In the genomic region with DNA sequence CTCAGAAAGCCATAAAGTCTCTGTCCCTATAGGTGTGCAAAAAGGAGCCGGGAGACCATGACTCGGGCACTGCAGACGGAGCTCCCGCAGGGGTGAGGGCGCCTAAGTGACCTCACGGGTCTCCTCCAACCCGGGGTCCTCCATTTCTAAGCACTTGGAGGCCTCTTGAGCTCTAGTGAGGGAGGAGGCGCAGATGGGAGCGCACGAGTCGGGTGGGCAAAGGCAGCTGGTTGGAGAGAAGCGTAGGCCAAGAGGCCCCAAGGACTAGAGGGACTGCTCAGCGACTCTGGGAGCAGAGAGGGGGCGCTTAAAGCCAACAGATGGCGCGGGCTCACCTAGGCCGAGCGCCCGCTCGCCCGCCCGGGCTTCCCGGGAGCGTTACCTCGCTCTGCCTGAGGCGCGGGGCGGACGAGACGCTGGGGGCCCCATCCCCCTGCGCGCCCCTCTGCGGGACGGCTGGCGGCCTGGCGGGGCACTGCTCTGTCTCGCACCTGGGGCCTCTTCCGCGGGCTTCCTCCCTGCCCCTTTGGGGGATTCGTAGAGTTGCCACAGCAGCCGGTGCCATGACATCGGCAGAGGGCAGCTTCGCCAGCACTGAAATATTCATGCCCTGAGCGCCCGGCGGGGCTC, we compare ENCODE assay signal across 9 cellular contexts. TPM values are rescaled to one million over a fixed set of nuclear protein-coding genes. Genes with fewer than 3 reads are reported as not detected.
DNase-seq lines count a peak whose midpoint lies in the region; ATAC-seq, FAIRE-seq and TF ChIP-seq lines count a peak whose summit lies in the region.
"Had no signal": no experiment of that assay in that cellular context is flagged by ENCODE, and none has a peak within 500 bp of the region (broad histone marks: within the 10 kb centered on the region; RNA-seq: fewer than 3 reads in every experiment).

No MANE protein-coding gene starts in this region.

- intact Hi-C loops in activated B cell treated with CpG ODN at 0.5 μM for 24 hours (cut with micrococcal nuclease) (loop anchor here (1.0 to 5.0 kb wide), 5 partner anchors 23 to 416 kb away; no protein-coding TSS in a partner anchor), aorta (cut with DNase I) (loop anchor here in 1 of 2 donors (10.0 kb wide), 1 partner anchor 229 kb away; no protein-coding TSS in a partner anchor)
- intact Hi-C loops in naive thymus-derived CD4-positive, alpha-beta T cell (cut with micrococcal nuclease): loop anchor here in 1 of 2 donors (1.0 to 2.0 kb wide), 3 partner anchors 174 to 416 kb away; no protein-coding TSS in a partner anchor

- peaks cover 0 to 16% of the 10 kb centered on the region in 2 donors for H3K27me3 ChIP-seq in naive thymus-derived CD4-positive, alpha-beta T cell (ENCODE audit: control insufficient read depth in 2 of 2, insufficient read depth in 2 of 2, low read length in 2 of 2)
- no peaks in the 10 kb centered on the region for H3K27me3 ChIP-seq in aorta (ENCODE audit: control insufficient read depth in 1 of 2, insufficient read depth in 2 of 2, low read length in 1 of 2)

- no peaks in the 10 kb centered on the region for H3K36me3 Mint-ChIP-seq in activated B cell treated with CpG ODN at 0.5 μM for 24 hours (ENCODE audit: low read depth)
- peaks cover 0 to 6% (median 0%) of the 10 kb centered on the region in 5 donors for H3K36me3 Mint-ChIP-seq in naive thymus-derived CD4-positive, alpha-beta T cell

- peak; percentile 71 for ATAC-seq in activated B cell treated with CpG ODN at 0.5 μM for 24 hours (ENCODE audit: low read depth)
- peak; percentile 68 for ATAC-seq in naive thymus-derived CD4-positive, alpha-beta T cell
- ATAC-seq in aorta (ENCODE audit: low FRiP score): peak; percentile 75
- ATAC-seq in GM19324 (IDR thresholded peaks at IDR 0.05; ENCODE audit: low FRiP score, unreplicated experiment): no peak

- POLR2A ChIA-PET in activated B cell treated with CpG ODN at 0.5 μM for 24 hours (lab: Charles Lee): interaction anchor here (1.1 to 1.9 kb wide), 3 partner anchors 20 to 174 kb away, joined by 3 to 9 read pairs (median 7); no protein-coding TSS in a partner anchor
- POLR2A ChIA-PET in naive thymus-derived CD4-positive, alpha-beta T cell (lab: Charles Lee): no interaction called here

- H3K27ac Mint-ChIP-seq in activated B cell treated with CpG ODN at 0.5 μM for 24 hours: no peak overlapping the region
- H3K27ac Mint-ChIP-seq in naive thymus-derived CD4-positive, alpha-beta T cell: no peak overlapping the region

- no peak overlapping the region for H3K27ac ChIP-seq in naive thymus-derived CD4-positive, alpha-beta T cell (ENCODE audit: low read depth, low read length)
- no peak overlapping the region for H3K27ac ChIP-seq in aorta (ENCODE audit: low read depth in 1 of 2, low read length in 2 of 2)

- in situ Hi-C loops in KBM-7 (cut with MboI; ENCODE audit: low pct_unique_long_range_greater_than_20kb, low sequenced_read_pairs): no loop called here

- H3K4me3 ChIP-seq in naive thymus-derived CD4-positive, alpha-beta T cell (ENCODE audit: low read length): peak overlapping the region; percentile 24
- H3K4me3 ChIP-seq in aorta (ENCODE audit: low read length in 2 of 2): peak overlapping the region; percentile 58 to 59

- no peaks in the 10 kb centered on the region for H3K9me3 ChIP-seq in naive thymus-derived CD4-positive, alpha-beta T cell (ENCODE audit: control insufficient read depth in 2 of 3, low read length in 3 of 3)
- no peaks in the 10 kb centered on the region for H3K9me3 ChIP-seq in aorta (ENCODE audit: control insufficient read depth, low read length)

- TF ChIP-seq CTCF in D721Med (IDR thresholded peaks at IDR 0.05; ENCODE audit: insufficient read depth, missing control alignments) (peak; percentile 53), activated B cell treated with CpG ODN at 0.5 μM for 24 hours (IDR thresholded peaks at IDR 0.05) (no peak)

- peak overlapping the region; percentile 78 for H3K4me3 Mint-ChIP-seq in activated B cell treated with CpG ODN at 0.5 μM for 24 hours
- peak overlapping the region; percentile 11 to 83 (median 68) for H3K4me3 Mint-ChIP-seq in naive thymus-derived CD4-positive, alpha-beta T cell

- CTCF ChIA-PET in activated B cell treated with CpG ODN at 0.5 μM for 24 hours (lab: Charles Lee): interaction anchor here (0.7 to 2.9 kb wide), 11 partner anchors 11 to 312 kb away, joined by 3 to 20 read pairs (median 3); no protein-coding TSS in a partner anchor
- CTCF ChIA-PET in naive thymus-derived CD4-positive, alpha-beta T cell (lab: Charles Lee): interaction anchor here (0.6 to 1.6 kb wide), 6 partner anchors 29 to 982 kb away, joined by 3 to 6 read pairs (median 3); no protein-coding TSS in a partner anchor

- peaks cover 52% of the 10 kb centered on the region for H3K27me3 Mint-ChIP-seq in activated B cell treated with CpG ODN at 0.5 μM for 24 hours
- H3K27me3 Mint-ChIP-seq in naive thymus-derived CD4-positive, alpha-beta T cell: peaks cover 59 to 76% (median 67%) of the 10 kb centered on the region in 5 donors

- peaks cover 8% of the 10 kb centered on the region for H3K4me1 Mint-ChIP-seq in activated B cell treated with CpG ODN at 0.5 μM for 24 hours
- peaks cover 0 to 11% (median 4%) of the 10 kb centered on the region in 7 donors for H3K4me1 Mint-ChIP-seq in naive thymus-derived CD4-positive, alpha-beta T cell

- H3K36me3 ChIP-seq in naive thymus-derived CD4-positive, alpha-beta T cell (ENCODE audit: control insufficient read depth in 2 of 3, insufficient read depth in 3 of 3, low read length in 3 of 3): no peaks in the 10 kb centered on the region
- no peaks in the 10 kb centered on the region for H3K36me3 ChIP-seq in aorta (ENCODE audit: control insufficient read depth in 1 of 2, insufficient read depth in 2 of 2, low read length in 1 of 2)

- DNase-seq in D721Med (ENCODE audit: insufficient read length, low spot score) (peak; percentile 70), KBM-7 (peak; percentile 74), activated B cell treated with CpG ODN at 0.5 μM for 24 hours (peak; percentile 54), erythroblast (lab: John Stamatoyannopoulos, UW) (peak; percentile 17 to 34), aorta (peak in 1 of 2 donors; percentile 81), hepatic stellate cell (ENCODE audit: low spot score) (no peak)
- peak in 6 of 9 donors; percentile 18 to 33 (median 26) for DNase-seq in naive thymus-derived CD4-positive, alpha-beta T cell

- H3K9me3 Mint-ChIP-seq in activated B cell treated with CpG ODN at 0.5 μM for 24 hours: no peaks in the 10 kb centered on the region
- peaks cover 0 to 2% (median 0%) of the 10 kb centered on the region in 11 donors for H3K9me3 Mint-ChIP-seq in naive thymus-derived CD4-positive, alpha-beta T cell

- 24 to 33% methylated on average over 41 to 46 of the region's 46 CpGs for WGBS in aorta, 2 donors

- H3K4me1 ChIP-seq in naive thymus-derived CD4-positive, alpha-beta T cell (ENCODE audit: control insufficient read depth in 2 of 2, insufficient read depth in 2 of 2, low read length in 2 of 2): no peaks in the 10 kb centered on the region
- no peaks in the 10 kb centered on the region for H3K4me1 ChIP-seq in aorta (ENCODE audit: control insufficient read depth in 1 of 2, insufficient read depth in 2 of 2, low read length in 2 of 2)

- FAIRE-seq in D721Med (lab: Jason Lieb, UNC): no peak
- FAIRE-seq: endometrium had no signal

- TF ChIP-seq POLR2A in erythroblast (IDR thresholded peaks at IDR 0.05; ENCODE audit: low read length): no peak

RNA-seq across cellular contexts. Expression of gene CDH23, which starts 0.5 kb away (rescaled TPM):
- 0.17 and 0.29 TPM in 2 replicates for total RNA-seq in activated B cell treated with CpG ODN at 0.5 μM for 24 hours
- 10 to 100 TPM in 2 of 5 experiments, 1 to 10 TPM in 3; 3.5 to 18.3 (median 8.1) TPM for total RNA-seq in naive thymus-derived CD4-positive, alpha-beta T cell
- 1 to 10 TPM; 1.1 to 4.1 TPM for polyA plus RNA-seq in naive thymus-derived CD4-positive, alpha-beta T cell
- 10 to 100 TPM in 1 of 2 donors, 1 to 10 TPM in 1; 7.5 to 16.6 TPM for total RNA-seq in aorta
- 1 to 10 TPM in 1 of 2 donors, under 1 TPM in 1; 0.50 to 7.0 TPM for polyA plus RNA-seq in aorta
